Comparison of ENCODE assay signal across 18 cellular contexts in the genomic region with DNA sequence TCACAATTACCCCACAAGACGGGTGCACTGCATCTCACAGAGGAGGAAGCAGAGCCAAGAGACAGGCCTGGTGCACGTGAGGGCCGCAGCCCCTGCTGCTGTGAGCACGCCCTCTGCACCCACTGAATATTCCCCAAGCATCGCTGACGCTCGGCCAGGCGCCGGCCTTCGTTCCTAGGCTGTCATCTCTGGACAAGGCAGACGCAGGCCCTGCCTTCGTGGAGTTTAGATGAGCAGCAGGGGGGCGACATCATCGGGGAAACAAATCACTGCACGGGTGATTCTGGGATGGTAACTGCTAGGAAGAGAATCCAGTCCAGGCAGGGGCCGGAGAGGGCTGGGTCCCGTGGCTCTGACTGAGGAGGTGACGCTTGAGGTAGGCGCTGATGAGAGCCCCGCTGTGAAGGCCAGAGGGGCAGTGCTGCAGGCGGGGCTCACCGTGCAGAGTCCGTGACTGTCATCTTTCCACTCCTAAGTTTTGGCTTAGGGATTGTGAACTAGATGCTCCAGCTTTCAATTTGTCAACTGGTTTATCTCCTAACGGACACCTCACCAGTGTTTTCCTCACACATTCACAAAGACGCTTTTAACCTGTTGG.
DNase-seq lines count a peak whose midpoint lies in the region; ATAC-seq lines count a peak whose summit lies in the region.
"Had no signal": no experiment of that assay in that cellular context is flagged by ENCODE, and none has a peak within 500 bp of the region (broad histone marks: within the 10 kb centered on the region; RNA-seq: fewer than 3 reads in every experiment).

No MANE protein-coding gene starts in this region.

- intact Hi-C loops in right cardiac atrium (cut with DNase I) = no loop called here
- intact Hi-C loops in sciatic nerve (cut with DNase I) = no loop called here

- peak; percentile 2 for DNase-seq in CD1c-positive myeloid dendritic cell (ENCODE audit: extremely low spot score)
- DNase-seq in right cardiac atrium = peak; percentile 22 to 67 (median 55)
- DNase-seq in sciatic nerve (ENCODE audit: low spot score) = no peak
- no peak for DNase-seq in HCEC 1CT
- no peak for DNase-seq in activated effector memory CD4-positive, alpha-beta T cell treated with anti-CD3 and anti-CD28 coated beads, Interleukin-2, amount 50 U/mL, for 16 hours
- DNase-seq in NCI-H1417 treated with DMSO at 0.1 percent for 48 hours (lab: John Stamatoyannopoulos, UW) = no peak
- DNase-seq: DND-41, IMR-90, Karpas-422, MG63, NCI-H1092 treated with DMSO at 0.1 percent for 48 hours, NCI-H1694, NCI-H510A treated with DMSO at 0.1 percent for 48 hours, NCI-H82, PC-9 had no signal

- H3K4me1 ChIP-seq in right cardiac atrium (ENCODE audit: control insufficient read depth, insufficient read depth, low read length) = peaks cover 2% of the 10 kb centered on the region

- no peak overlapping the region for H3K4me3 ChIP-seq in right cardiac atrium (ENCODE audit: low read length)
- H3K4me3 ChIP-seq: BLaER1, MG63, PC-9 had no signal

- 59% methylated on average over 25 of the region's 25 CpGs for WGBS in right cardiac atrium

- H3K27ac ChIP-seq in angular gyrus (ENCODE audit: low read depth, low read length) (peak overlapping the region; percentile 96), right cardiac atrium (ENCODE audit: low read length) (peak overlapping the region; percentile 6)
- H3K27ac ChIP-seq: BLaER1, PC-9 had no signal

- ATAC-seq in right cardiac atrium (peak; percentile 79 to 80), sciatic nerve (peak; percentile 44), GM21367 (IDR thresholded peaks at IDR 0.05; ENCODE audit: unreplicated experiment) (no peak)

- H3K9me3 ChIP-seq in right cardiac atrium (ENCODE audit: control insufficient read depth, low read length) = no peaks in the 10 kb centered on the region
- H3K9me3 ChIP-seq: BLaER1, MG63 had no signal

- H3K27me3 ChIP-seq in right cardiac atrium (ENCODE audit: control insufficient read depth, insufficient read depth) = no peaks in the 10 kb centered on the region
- H3K27me3 ChIP-seq: BLaER1, MG63 had no signal

Comparison
In these comparisons a context has a peak if more than half of its experiments do, and no peak if none do; other contexts are left out.
1. DNase-seq: peak in CD1c-positive myeloid dendritic cell (single experiment) and right cardiac atrium (3 of 3); none in sciatic nerve (single experiment), HCEC 1CT (single experiment), activated effector memory CD4-positive, alpha-beta T cell treated with anti-CD3 and anti-CD28 coated beads, Interleukin-2, amount 50 U/mL, for 16 hours (single experiment) and NCI-H1417 treated with DMSO at 0.1 percent for 48 hours (single experiment).